17 cellular contexts compared by ENCODE assay signal in the genomic region with DNA sequence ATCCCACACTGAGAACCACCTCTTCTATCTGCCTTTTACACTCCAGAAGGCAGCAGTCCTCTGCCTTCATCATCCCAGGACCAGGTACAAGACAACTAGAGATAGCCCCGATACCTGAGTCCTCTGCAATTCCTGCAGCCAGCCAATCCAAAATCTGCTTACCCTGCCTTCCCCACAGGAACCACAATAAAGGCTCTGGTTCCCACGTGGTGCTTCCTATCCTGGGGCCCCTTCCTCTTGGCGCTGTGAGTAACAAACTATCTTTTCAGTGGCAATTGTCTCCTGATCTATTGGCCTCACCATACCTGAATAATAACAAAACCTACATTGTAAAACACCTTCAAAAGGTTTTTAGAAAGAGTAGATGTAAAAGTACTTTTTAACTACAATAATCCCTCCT.
A peak's percentile ranks its signal among the peaks of the same experiment; 100 is the strongest.
DNase-seq lines count a peak whose midpoint lies in the region; ATAC-seq, FAIRE-seq and TF ChIP-seq lines count a peak whose summit lies in the region.
"Had no signal": no experiment of that assay in that cellular context is flagged by ENCODE, and none has a peak within 500 bp of the region (broad histone marks: within the 10 kb centered on the region; RNA-seq: fewer than 3 reads in every experiment).

No MANE protein-coding gene starts in this region.

- POLR2A ChIA-PET in PC-9 (lab: Charles Lee; ENCODE audit: unreplicated experiment), result no interaction called here

- FAIRE-seq in small intestine (lab: Jason Lieb, UNC), result no peak

- H3K27me3 ChIP-seq in H9 (ENCODE audit: insufficient read depth, low read length) (no peaks in the 10 kb centered on the region), small intestine (ENCODE audit: control insufficient read depth in 2 of 2, insufficient read depth in 2 of 2, low read length in 2 of 2) (no peaks in the 10 kb centered on the region), heart left ventricle (no peaks in the 10 kb centered on the region), PC-9 (ENCODE audit: insufficient read depth, low read depth) (no peaks in the 10 kb centered on the region)
- H3K27me3 ChIP-seq: colonic mucosa, heart right ventricle had no signal

- H4K5ac ChIP-seq in H9 (ENCODE audit: insufficient read length, low read depth, low read length), result no peak overlapping the region

- H3K23me2 ChIP-seq in H9 (ENCODE audit: insufficient read length, low read depth, low read length, poor library complexity, severe bottlenecking), result no peaks in the 10 kb centered on the region

- no peak for ATAC-seq in heart left ventricle
- ATAC-seq: esophagus mucosa, heart right ventricle, PC-3 had no signal

- DNase-seq in H9, result no peak
- DNase-seq in activated naive CD4-positive, alpha-beta T cell treated with anti-CD3 and anti-CD28 coated beads for 36 hours, result peak; percentile 77
- DNase-seq in stimulated activated CD4-positive, alpha-beta T cell treated with anti-CD3 and anti-CD28 coated beads, Interleukin-15, amount 100 ng/mL, for 24 hours, result peak; percentile 39
- no peak for DNase-seq in small intestine
- no peak for DNase-seq in heart left ventricle
- no peak for DNase-seq in DMS 273 treated with DMSO at 0.1 percent for 48 hours (lab: John Stamatoyannopoulos, UW)
- DNase-seq in PC-9, result no peak
- DNase-seq: aorta, colonic mucosa, heart right ventricle, NCI-H187, NCI-H510A treated with DMSO at 0.1 percent for 48 hours, PC-3, posterior cingulate gyrus had no signal

- TF ChIP-seq CTCF in H9 (conservative IDR thresholded peaks at IDR 0.05) (no peak), heart left ventricle (IDR thresholded peaks at IDR 0.05) (no peak), PC-9 (conservative IDR thresholded peaks at IDR 0.05) (no peak)

- H3K4me3 Mint-ChIP-seq in H9, result no peak overlapping the region
- H3K4me3 Mint-ChIP-seq in T-helper 1 cell treated with Interleukin-12 subunit alpha and Interleukin-12 subunit beta and Interleukin-4 antibody, amounts not matched to agents 30 μg/mL and 1 μg/mL, for 36 hours, result peak overlapping the region; percentile 55
- H3K4me3 Mint-ChIP-seq in activated naive CD4-positive, alpha-beta T cell treated with anti-CD3 and anti-CD28 coated beads for 36 hours, result no peak overlapping the region

- H2AFZ ChIP-seq in H9 (ENCODE audit: low read length), result no peak overlapping the region
- H2AFZ ChIP-seq in PC-9, result no peak overlapping the region

- no peak overlapping the region for H2AK5ac ChIP-seq in H9 (ENCODE audit: insufficient read length, low read length)

- no peak overlapping the region for H2BK20ac ChIP-seq in H9 (ENCODE audit: low read depth, low read length, poor library complexity, severe bottlenecking)

- no peak overlapping the region for H3K23ac ChIP-seq in H9 (ENCODE audit: insufficient read length, low read depth, low read length)

- H3K9me2 ChIP-seq in PC-9 (ENCODE audit: insufficient read depth), result no peaks in the 10 kb centered on the region

- peaks cover 20 to 47% (median 42%) of the 10 kb centered on the region in 3 experiments for H3K36me3 Mint-ChIP-seq in H9 (ENCODE audit: insufficient read depth in 1 of 3, low read depth in 3 of 3)
- H3K36me3 Mint-ChIP-seq in T-helper 1 cell treated with Interleukin-12 subunit alpha and Interleukin-12 subunit beta and Interleukin-4 antibody, amounts not matched to agents 30 μg/mL and 1 μg/mL, for 36 hours (ENCODE audit: low read depth), result peaks cover 29% of the 10 kb centered on the region
- H3K36me3 Mint-ChIP-seq in activated naive CD4-positive, alpha-beta T cell treated with anti-CD3 and anti-CD28 coated beads for 36 hours (ENCODE audit: low read depth), result peaks cover 22% of the 10 kb centered on the region

- H2BK15ac ChIP-seq in H9 (ENCODE audit: low read depth, low read length), result no peak overlapping the region

- no peak overlapping the region for H3K27ac ChIP-seq in H9 (ENCODE audit: insufficient read length, low read depth, low read length)
- no peak overlapping the region for H3K27ac ChIP-seq in small intestine (ENCODE audit: low read depth in 1 of 2, low read length in 1 of 2)
- no peak overlapping the region for H3K27ac ChIP-seq in heart left ventricle
- no peak overlapping the region for H3K27ac ChIP-seq in PC-9
- H3K27ac ChIP-seq: C4-2B, colonic mucosa, heart right ventricle had no signal

- peak overlapping the region; percentile 1 to 45 (median 11); a peak in 4 of 7 replicates for H3K27ac Mint-ChIP-seq in H9
- H3K27ac Mint-ChIP-seq in T-helper 1 cell treated with Interleukin-12 subunit alpha and Interleukin-12 subunit beta and Interleukin-4 antibody, amounts not matched to agents 30 μg/mL and 1 μg/mL, for 36 hours, result peak overlapping the region; percentile 34
- peak overlapping the region; percentile 28 for H3K27ac Mint-ChIP-seq in activated naive CD4-positive, alpha-beta T cell treated with anti-CD3 and anti-CD28 coated beads for 36 hours

- no peak overlapping the region for H3K14ac ChIP-seq in H9 (ENCODE audit: insufficient read depth, low read length)

- H4K91ac ChIP-seq in H9 (ENCODE audit: insufficient read length, low read depth, low read length), result no peak overlapping the region

- no peak for TF ChIP-seq POLR2A in heart left ventricle (IDR thresholded peaks at IDR 0.05)

- CTCF ChIA-PET in activated naive CD4-positive, alpha-beta T cell treated with anti-CD3 and anti-CD28 coated beads for 36 hours (lab: Charles Lee), result interaction anchor here (1.8 kb wide), 1 partner anchor 81 kb away, joined by 6 read pairs; no protein-coding TSS in a partner anchor
- CTCF ChIA-PET in PC-9 (lab: Charles Lee), result no interaction called here

- H3K18ac ChIP-seq in H9 (ENCODE audit: insufficient read length, low read depth, low read length), result no peak overlapping the region

- H3K27me3 Mint-ChIP-seq in H9 (ENCODE audit: low read depth), result no peaks in the 10 kb centered on the region
- H3K27me3 Mint-ChIP-seq in T-helper 1 cell treated with Interleukin-12 subunit alpha and Interleukin-12 subunit beta and Interleukin-4 antibody, amounts not matched to agents 30 μg/mL and 1 μg/mL, for 36 hours (ENCODE audit: low read depth), result no peaks in the 10 kb centered on the region
- H3K27me3 Mint-ChIP-seq in activated naive CD4-positive, alpha-beta T cell treated with anti-CD3 and anti-CD28 coated beads for 36 hours (ENCODE audit: low read depth), result no peaks in the 10 kb centered on the region

- H3K36me3 ChIP-seq in small intestine (ENCODE audit: control insufficient read depth in 2 of 2, insufficient read depth in 2 of 2, low read length in 2 of 2) (peaks cover 2 to 4% of the 10 kb centered on the region in 2 donors), heart left ventricle (peaks cover 0 to 68% (median 57%) of the 10 kb centered on the region in 9 donors), PC-9 (ENCODE audit: low read depth) (peaks cover 14% of the 10 kb centered on the region)
- H3K36me3 ChIP-seq: colonic mucosa had no signal

- H3K4me2 ChIP-seq in H9 (ENCODE audit: insufficient read depth, insufficient read length, low read length), result no peak overlapping the region
- no peak overlapping the region for H3K4me2 ChIP-seq in PC-9

- H3K4me3 ChIP-seq in small intestine (ENCODE audit: low read depth in 1 of 2, low read length in 2 of 2), result no peak overlapping the region
- no peak overlapping the region for H3K4me3 ChIP-seq in heart left ventricle
- no peak overlapping the region for H3K4me3 ChIP-seq in PC-9
- H3K4me3 ChIP-seq: colonic mucosa, heart right ventricle had no signal

- no peak overlapping the region for H2BK120ac ChIP-seq in H9 (ENCODE audit: low read depth, low read length, poor library complexity, severe bottlenecking)

- H3K79me2 ChIP-seq in H9 (ENCODE audit: insufficient read depth, low read length) (no peaks in the 10 kb centered on the region), PC-9 (ENCODE audit: low read depth) (no peaks in the 10 kb centered on the region)

- intact Hi-C loops in activated naive CD4-positive, alpha-beta T cell treated with anti-CD3 and anti-CD28 coated beads for 36 hours (cut with micrococcal nuclease), result no loop called here
- intact Hi-C loops in heart left ventricle (cut with DNase I) (loop anchor here in 1 of 10 donors (10.0 kb wide), 1 partner anchor 69 kb away; no protein-coding TSS in a partner anchor), PC-9 (cut with micrococcal nuclease; ENCODE audit: unreplicated experiment) (no loop called here)

- H4K8ac ChIP-seq in H9 (replicated peaks; ENCODE audit: insufficient read length, low read depth, low read length), result no peak overlapping the region

- no peaks in the 10 kb centered on the region for H3K4me1 Mint-ChIP-seq in H9
- peaks cover 23% of the 10 kb centered on the region for H3K4me1 Mint-ChIP-seq in T-helper 1 cell treated with Interleukin-12 subunit alpha and Interleukin-12 subunit beta and Interleukin-4 antibody, amounts not matched to agents 30 μg/mL and 1 μg/mL, for 36 hours (ENCODE audit: low read depth)
- peaks cover 40% of the 10 kb centered on the region for H3K4me1 Mint-ChIP-seq in activated naive CD4-positive, alpha-beta T cell treated with anti-CD3 and anti-CD28 coated beads for 36 hours (ENCODE audit: low read depth)

- no peaks in the 10 kb centered on the region for H3K4me1 ChIP-seq in H9 (ENCODE audit: insufficient read depth, low read length)
- H3K4me1 ChIP-seq in small intestine (ENCODE audit: control insufficient read depth in 2 of 2, insufficient read depth in 1 of 2, low read depth in 1 of 2, low read length in 1 of 2), result no peaks in the 10 kb centered on the region
- no peaks in the 10 kb centered on the region for H3K4me1 ChIP-seq in heart left ventricle
- no peaks in the 10 kb centered on the region for H3K4me1 ChIP-seq in PC-9 (replicated peaks; ENCODE audit: insufficient read depth)
- H3K4me1 ChIP-seq: colonic mucosa had no signal

- no peaks in the 10 kb centered on the region for H3K9me3 Mint-ChIP-seq in H9
- H3K9me3 Mint-ChIP-seq in T-helper 1 cell treated with Interleukin-12 subunit alpha and Interleukin-12 subunit beta and Interleukin-4 antibody, amounts not matched to agents 30 μg/mL and 1 μg/mL, for 36 hours, result no peaks in the 10 kb centered on the region
- H3K9me3 Mint-ChIP-seq in activated naive CD4-positive, alpha-beta T cell treated with anti-CD3 and anti-CD28 coated beads for 36 hours, result no peaks in the 10 kb centered on the region

- no TSS peak for BruUV-seq in PC-9 (replicated peaks; lab: Mats Ljungman, UMichigan)

- no peak overlapping the region for H2BK12ac ChIP-seq in H9 (ENCODE audit: insufficient read length, low read depth, low read length)

- H3T11ph ChIP-seq in H9 (ENCODE audit: low read length), result no peak overlapping the region

- H3K79me1 ChIP-seq in H9 (ENCODE audit: insufficient read depth, low read depth, low read length, poor library complexity, severe bottlenecking), result no peaks in the 10 kb centered on the region

- no peaks in the 10 kb centered on the region for H3F3A ChIP-seq in PC-9 (ENCODE audit: insufficient read depth, low read depth)

- H3K4ac ChIP-seq in H9 (ENCODE audit: low read depth, low read length), result no peak overlapping the region

- no peak overlapping the region for H3K56ac ChIP-seq in H9 (ENCODE audit: insufficient read length, low read depth, low read length)

- no CpG with 5 or more reads among the region's 3 CpGs for WGBS in H9 (ENCODE audit: extremely low coverage, insufficient read length, low lambda C conversion rate)
- 68 to 89% (median 82%) methylated on average over 3 of the region's 3 CpGs for WGBS in small intestine, 3 donors
- WGBS in heart left ventricle, 4 donors, result 78 to 94% (median 81%) methylated on average over 3 of the region's 3 CpGs

- H3K9ac ChIP-seq in H9 (ENCODE audit: extremely low read depth, insufficient read length, low read length), result no peak overlapping the region

- H2BK5ac ChIP-seq in H9 (ENCODE audit: insufficient read length, low read length), result no peak overlapping the region

- H4K20me1 ChIP-seq in H9 (ENCODE audit: control insufficient read depth, insufficient read depth, insufficient read length) (no peaks in the 10 kb centered on the region), PC-9 (ENCODE audit: insufficient read depth) (no peaks in the 10 kb centered on the region)

- no peaks in the 10 kb centered on the region for H3K9me3 ChIP-seq in H9 (ENCODE audit: control insufficient read depth, low read depth, low read length)
- H3K9me3 ChIP-seq in small intestine (ENCODE audit: control insufficient read depth, low read depth), result no peaks in the 10 kb centered on the region
- H3K9me3 ChIP-seq in heart left ventricle, result no peaks in the 10 kb centered on the region
- no peaks in the 10 kb centered on the region for H3K9me3 ChIP-seq in PC-9 (ENCODE audit: insufficient read depth, low read depth)
- H3K9me3 ChIP-seq: colonic mucosa, heart right ventricle had no signal

Comparison
In these comparisons a context has a peak if more than half of its experiments do, and no peak if none do; other contexts are left out.
1. DNase-seq: peak in activated naive CD4-positive, alpha-beta T cell treated with anti-CD3 and anti-CD28 coated beads for 36 hours (single experiment) and stimulated activated CD4-positive, alpha-beta T cell treated with anti-CD3 and anti-CD28 coated beads, Interleukin-15, amount 100 ng/mL, for 24 hours (single experiment); none in H9 (single experiment), small intestine (single experiment), heart left ventricle (0 of 5), DMS 273 treated with DMSO at 0.1 percent for 48 hours (single experiment) and PC-9 (0 of 2).
2. Peak in every context shown above with its lines, with median percentiles within 50 percentile points of each other: H3K27ac Mint-ChIP-seq.